2 cellular contexts compared by ENCODE assay signal in the genomic region with DNA sequence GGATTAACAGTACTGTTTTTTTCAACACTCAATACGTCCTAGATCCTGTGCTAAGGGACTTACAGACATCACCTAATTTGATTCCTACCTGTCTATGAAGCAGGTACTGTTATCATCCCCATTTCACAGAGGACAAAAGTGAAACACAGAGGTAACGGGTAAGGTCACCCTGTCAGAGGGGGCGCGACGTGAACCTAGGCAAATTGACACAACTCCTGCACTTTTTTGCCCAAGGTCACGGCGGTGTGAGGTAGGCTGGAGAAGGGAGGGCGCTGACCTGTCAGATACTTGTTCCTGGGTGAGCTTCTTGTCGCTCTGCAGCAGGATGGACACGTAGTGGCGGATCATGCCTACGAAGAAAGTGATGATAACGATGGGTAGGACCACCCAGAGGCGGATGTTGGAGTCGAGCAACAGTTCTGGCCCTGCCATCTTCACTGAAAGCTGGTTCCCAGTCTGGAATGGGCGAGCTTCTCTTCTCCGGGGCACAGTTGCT.
TF ChIP-seq lines count a peak whose summit lies in the region.

No MANE protein-coding gene starts in this region.

TF ChIP-seq in A549, 52 proteins besides CTCF, POLR2A, EP300 and RAD21:
- TF ChIP-seq, protein P1, sequence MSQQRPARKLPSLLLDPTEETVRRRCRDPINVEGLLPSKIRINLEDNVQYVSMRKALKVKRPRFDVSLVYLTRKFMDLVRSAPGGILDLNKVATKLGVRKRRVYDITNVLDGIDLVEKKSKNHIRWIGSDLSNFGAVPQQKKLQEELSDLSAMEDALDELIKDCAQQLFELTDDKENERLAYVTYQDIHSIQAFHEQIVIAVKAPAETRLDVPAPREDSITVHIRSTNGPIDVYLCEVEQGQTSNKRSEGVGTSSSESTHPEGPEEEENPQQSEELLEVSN (IDR thresholded peaks at IDR 0.05; ENCODE audit: borderline replicate concordance, low read depth): no peak
- TF ChIP-seq ZNF302 (CRISPR knock-in tag; IDR thresholded peaks at IDR 0.05) (no peak), KDM5A (IDR thresholded peaks at IDR 0.05) (no peak), FOSB (CRISPR knock-in tag; IDR thresholded peaks at IDR 0.05) (no peak), CHD2 (IDR thresholded peaks at IDR 0.05; ENCODE audit: low read length, partially characterized antibody) (no peak), MYC (IDR thresholded peaks at IDR 0.05; ENCODE audit: borderline replicate concordance, low read length) (no peak), FOSL2 (IDR thresholded peaks at IDR 0.05) (no peak), FOSL2 (CRISPR knock-in tag; IDR thresholded peaks at IDR 0.05) (no peak), PHF8 (IDR thresholded peaks at IDR 0.05; ENCODE audit: borderline replicate concordance, low read depth) (peak; percentile 66; the same call in 1 of the 2 replicates), HOXA7 (CRISPR knock-in tag; IDR thresholded peaks at IDR 0.05) (no peak), CHD4 (IDR thresholded peaks at IDR 0.05; ENCODE audit: borderline replicate concordance) (no peak), RARB (CRISPR knock-in tag; IDR thresholded peaks at IDR 0.05) (no peak), HDAC2 (IDR thresholded peaks at IDR 0.05) (peak; percentile 90; the same call in 1 of the 2 replicates)
- TF ChIP-seq, protein P2, sequence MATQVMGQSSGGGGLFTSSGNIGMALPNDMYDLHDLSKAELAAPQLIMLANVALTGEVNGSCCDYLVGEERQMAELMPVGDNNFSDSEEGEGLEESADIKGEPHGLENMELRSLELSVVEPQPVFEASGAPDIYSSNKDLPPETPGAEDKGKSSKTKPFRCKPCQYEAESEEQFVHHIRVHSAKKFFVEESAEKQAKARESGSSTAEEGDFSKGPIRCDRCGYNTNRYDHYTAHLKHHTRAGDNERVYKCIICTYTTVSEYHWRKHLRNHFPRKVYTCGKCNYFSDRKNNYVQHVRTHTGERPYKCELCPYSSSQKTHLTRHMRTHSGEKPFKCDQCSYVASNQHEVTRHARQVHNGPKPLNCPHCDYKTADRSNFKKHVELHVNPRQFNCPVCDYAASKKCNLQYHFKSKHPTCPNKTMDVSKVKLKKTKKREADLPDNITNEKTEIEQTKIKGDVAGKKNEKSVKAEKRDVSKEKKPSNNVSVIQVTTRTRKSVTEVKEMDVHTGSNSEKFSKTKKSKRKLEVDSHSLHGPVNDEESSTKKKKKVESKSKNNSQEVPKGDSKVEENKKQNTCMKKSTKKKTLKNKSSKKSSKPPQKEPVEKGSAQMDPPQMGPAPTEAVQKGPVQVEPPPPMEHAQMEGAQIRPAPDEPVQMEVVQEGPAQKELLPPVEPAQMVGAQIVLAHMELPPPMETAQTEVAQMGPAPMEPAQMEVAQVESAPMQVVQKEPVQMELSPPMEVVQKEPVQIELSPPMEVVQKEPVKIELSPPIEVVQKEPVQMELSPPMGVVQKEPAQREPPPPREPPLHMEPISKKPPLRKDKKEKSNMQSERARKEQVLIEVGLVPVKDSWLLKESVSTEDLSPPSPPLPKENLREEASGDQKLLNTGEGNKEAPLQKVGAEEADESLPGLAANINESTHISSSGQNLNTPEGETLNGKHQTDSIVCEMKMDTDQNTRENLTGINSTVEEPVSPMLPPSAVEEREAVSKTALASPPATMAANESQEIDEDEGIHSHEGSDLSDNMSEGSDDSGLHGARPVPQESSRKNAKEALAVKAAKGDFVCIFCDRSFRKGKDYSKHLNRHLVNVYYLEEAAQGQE (IDR thresholded peaks at IDR 0.05): no peak
- TF ChIP-seq, protein P3, sequence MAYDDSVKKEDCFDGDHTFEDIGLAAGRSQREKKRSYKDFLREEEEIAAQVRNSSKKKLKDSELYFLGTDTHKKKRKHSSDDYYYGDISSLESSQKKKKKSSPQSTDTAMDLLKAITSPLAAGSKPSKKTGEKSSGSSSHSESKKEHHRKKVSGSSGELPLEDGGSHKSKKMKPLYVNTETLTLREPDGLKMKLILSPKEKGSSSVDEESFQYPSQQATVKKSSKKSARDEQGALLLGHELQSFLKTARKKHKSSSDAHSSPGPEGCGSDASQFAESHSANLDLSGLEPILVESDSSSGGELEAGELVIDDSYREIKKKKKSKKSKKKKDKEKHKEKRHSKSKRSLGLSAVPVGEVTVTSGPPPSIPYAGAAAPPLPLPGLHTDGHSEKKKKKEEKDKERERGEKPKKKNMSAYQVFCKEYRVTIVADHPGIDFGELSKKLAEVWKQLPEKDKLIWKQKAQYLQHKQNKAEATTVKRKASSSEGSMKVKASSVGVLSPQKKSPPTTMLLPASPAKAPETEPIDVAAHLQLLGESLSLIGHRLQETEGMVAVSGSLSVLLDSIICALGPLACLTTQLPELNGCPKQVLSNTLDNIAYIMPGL (CRISPR knock-in tag; IDR thresholded peaks at IDR 0.05; ENCODE audit: borderline replicate concordance): no peak

TF ChIP-seq in HepG2, 621 proteins besides CTCF, POLR2A, EP300 and RAD21:
- TF ChIP-seq PHF21A (CRISPR knock-in tag; IDR thresholded peaks at IDR 0.05) (0 out of 2 replicates have a peak, but pooled peaks have one; percentile 4), ZNF879 (CRISPR knock-in tag; IDR thresholded peaks at IDR 0.05) (peak; percentile 11; the same call in 1 of the 2 replicates), ZNF629 (CRISPR knock-in tag; conservative IDR thresholded peaks at IDR 0.05) (peak; percentile 69), ZNF468 (CRISPR knock-in tag; IDR thresholded peaks at IDR 0.05) (0 out of 2 replicates have a peak, but pooled peaks have one; percentile 32), HNF4G (IDR thresholded peaks at IDR 0.05; ENCODE audit: borderline replicate concordance, low read depth, low read length) (no peak), HNF4G (CRISPR knock-in tag; IDR thresholded peaks at IDR 0.05; ENCODE audit: borderline replicate concordance, low read depth) (no peak), ZNF749 (CRISPR knock-in tag; IDR thresholded peaks at IDR 0.05; ENCODE audit: borderline replicate concordance) (peak; percentile 75; the same call in 1 of the 2 replicates), GABPB1 (CRISPR knock-in tag; IDR thresholded peaks at IDR 0.05) (0 out of 2 replicates have a peak, but pooled peaks have one; percentile 28), REXO4 (CRISPR knock-in tag; IDR thresholded peaks at IDR 0.05; ENCODE audit: borderline replicate concordance) (0 out of 2 replicates have a peak, but pooled peaks have one; percentile 23), TCF12 (IDR thresholded peaks at IDR 0.05) (no peak), TCF12 (CRISPR knock-in tag; IDR thresholded peaks at IDR 0.05) (peak; percentile 8; the same call in 1 of the 2 replicates), TRIM24 (CRISPR knock-in tag; IDR thresholded peaks at IDR 0.05) (no peak)
- TF ChIP-seq, protein P4, sequence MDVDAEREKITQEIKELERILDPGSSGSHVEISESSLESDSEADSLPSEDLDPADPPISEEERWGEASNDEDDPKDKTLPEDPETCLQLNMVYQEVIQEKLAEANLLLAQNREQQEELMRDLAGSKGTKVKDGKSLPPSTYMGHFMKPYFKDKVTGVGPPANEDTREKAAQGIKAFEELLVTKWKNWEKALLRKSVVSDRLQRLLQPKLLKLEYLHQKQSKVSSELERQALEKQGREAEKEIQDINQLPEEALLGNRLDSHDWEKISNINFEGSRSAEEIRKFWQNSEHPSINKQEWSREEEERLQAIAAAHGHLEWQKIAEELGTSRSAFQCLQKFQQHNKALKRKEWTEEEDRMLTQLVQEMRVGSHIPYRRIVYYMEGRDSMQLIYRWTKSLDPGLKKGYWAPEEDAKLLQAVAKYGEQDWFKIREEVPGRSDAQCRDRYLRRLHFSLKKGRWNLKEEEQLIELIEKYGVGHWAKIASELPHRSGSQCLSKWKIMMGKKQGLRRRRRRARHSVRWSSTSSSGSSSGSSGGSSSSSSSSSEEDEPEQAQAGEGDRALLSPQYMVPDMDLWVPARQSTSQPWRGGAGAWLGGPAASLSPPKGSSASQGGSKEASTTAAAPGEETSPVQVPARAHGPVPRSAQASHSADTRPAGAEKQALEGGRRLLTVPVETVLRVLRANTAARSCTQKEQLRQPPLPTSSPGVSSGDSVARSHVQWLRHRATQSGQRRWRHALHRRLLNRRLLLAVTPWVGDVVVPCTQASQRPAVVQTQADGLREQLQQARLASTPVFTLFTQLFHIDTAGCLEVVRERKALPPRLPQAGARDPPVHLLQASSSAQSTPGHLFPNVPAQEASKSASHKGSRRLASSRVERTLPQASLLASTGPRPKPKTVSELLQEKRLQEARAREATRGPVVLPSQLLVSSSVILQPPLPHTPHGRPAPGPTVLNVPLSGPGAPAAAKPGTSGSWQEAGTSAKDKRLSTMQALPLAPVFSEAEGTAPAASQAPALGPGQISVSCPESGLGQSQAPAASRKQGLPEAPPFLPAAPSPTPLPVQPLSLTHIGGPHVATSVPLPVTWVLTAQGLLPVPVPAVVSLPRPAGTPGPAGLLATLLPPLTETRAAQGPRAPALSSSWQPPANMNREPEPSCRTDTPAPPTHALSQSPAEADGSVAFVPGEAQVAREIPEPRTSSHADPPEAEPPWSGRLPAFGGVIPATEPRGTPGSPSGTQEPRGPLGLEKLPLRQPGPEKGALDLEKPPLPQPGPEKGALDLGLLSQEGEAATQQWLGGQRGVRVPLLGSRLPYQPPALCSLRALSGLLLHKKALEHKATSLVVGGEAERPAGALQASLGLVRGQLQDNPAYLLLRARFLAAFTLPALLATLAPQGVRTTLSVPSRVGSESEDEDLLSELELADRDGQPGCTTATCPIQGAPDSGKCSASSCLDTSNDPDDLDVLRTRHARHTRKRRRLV (CRISPR knock-in tag; IDR thresholded peaks at IDR 0.05): peak; percentile 9; the same call in 1 of the 2 replicates
- TF ChIP-seq, protein P5, sequence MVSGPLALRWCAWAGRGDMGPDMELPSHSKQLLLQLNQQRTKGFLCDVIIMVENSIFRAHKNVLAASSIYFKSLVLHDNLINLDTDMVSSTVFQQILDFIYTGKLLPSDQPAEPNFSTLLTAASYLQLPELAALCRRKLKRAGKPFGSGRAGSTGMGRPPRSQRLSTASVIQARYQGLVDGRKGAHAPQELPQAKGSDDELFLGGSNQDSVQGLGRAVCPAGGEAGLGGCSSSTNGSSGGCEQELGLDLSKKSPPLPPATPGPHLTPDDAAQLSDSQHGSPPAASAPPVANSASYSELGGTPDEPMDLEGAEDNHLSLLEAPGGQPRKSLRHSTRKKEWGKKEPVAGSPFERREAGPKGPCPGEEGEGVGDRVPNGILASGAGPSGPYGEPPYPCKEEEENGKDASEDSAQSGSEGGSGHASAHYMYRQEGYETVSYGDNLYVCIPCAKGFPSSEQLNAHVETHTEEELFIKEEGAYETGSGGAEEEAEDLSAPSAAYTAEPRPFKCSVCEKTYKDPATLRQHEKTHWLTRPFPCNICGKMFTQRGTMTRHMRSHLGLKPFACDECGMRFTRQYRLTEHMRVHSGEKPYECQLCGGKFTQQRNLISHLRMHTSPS (CRISPR knock-in tag; IDR thresholded peaks at IDR 0.05; ENCODE audit: low read depth): 0 out of 2 replicates have a peak, but pooled peaks have one; percentile 47
- TF ChIP-seq, protein P6, sequence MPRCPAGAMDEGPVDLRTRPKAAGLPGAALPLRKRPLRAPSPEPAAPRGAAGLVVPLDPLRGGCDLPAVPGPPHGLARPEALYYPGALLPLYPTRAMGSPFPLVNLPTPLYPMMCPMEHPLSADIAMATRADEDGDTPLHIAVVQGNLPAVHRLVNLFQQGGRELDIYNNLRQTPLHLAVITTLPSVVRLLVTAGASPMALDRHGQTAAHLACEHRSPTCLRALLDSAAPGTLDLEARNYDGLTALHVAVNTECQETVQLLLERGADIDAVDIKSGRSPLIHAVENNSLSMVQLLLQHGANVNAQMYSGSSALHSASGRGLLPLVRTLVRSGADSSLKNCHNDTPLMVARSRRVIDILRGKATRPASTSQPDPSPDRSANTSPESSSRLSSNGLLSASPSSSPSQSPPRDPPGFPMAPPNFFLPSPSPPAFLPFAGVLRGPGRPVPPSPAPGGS (CRISPR knock-in tag; IDR thresholded peaks at IDR 0.05): 0 out of 2 replicates have a peak, but pooled peaks have one; percentile 4
- TF ChIP-seq, protein P7, sequence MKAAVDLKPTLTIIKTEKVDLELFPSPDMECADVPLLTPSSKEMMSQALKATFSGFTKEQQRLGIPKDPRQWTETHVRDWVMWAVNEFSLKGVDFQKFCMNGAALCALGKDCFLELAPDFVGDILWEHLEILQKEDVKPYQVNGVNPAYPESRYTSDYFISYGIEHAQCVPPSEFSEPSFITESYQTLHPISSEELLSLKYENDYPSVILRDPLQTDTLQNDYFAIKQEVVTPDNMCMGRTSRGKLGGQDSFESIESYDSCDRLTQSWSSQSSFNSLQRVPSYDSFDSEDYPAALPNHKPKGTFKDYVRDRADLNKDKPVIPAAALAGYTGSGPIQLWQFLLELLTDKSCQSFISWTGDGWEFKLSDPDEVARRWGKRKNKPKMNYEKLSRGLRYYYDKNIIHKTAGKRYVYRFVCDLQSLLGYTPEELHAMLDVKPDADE (CRISPR knock-in tag; IDR thresholded peaks at IDR 0.05): no peak
TF ChIP-seq in HepG2: peak in this region for 11.
